In genomic region chr3:78163379-78163778, GRCh38 we compare ENCODE assay signal across 30 cellular contexts.
DNase-seq lines count a peak whose midpoint lies in the region; ATAC-seq and TF ChIP-seq lines count a peak whose summit lies in the region.
"Had no signal": no experiment of that assay in that cellular context is flagged by ENCODE, and none has a peak within 500 bp of the region (broad histone marks: within the 10 kb centered on the region; RNA-seq: fewer than 3 reads in every experiment).

No MANE protein-coding gene starts in this region.

- CTCF ChIA-PET in WTC11 (lab: Charles Lee) = no interaction called here

- no peak overlapping the region for H3K4me3 ChIP-seq in smooth muscle cell
- H3K4me3 ChIP-seq: gastroesophageal sphincter, hepatocyte, left lung, SK-N-MC, stomach, vagina had no signal

- no peaks in the 10 kb centered on the region for H3F3A ChIP-seq in smooth muscle cell (ENCODE audit: low read depth)

- H2AFZ ChIP-seq in smooth muscle cell (ENCODE audit: low read depth) = peak overlapping the region; percentile 75
- H2AFZ ChIP-seq: hepatocyte had no signal

- intact Hi-C loops in activated T-helper 2 cell treated with anti-CD3 and anti-CD28 coated beads, Interferon-gamma antibody, Interleukin-2, Interleukin-4, amounts not matched to agents 10 μg/mL and 5 μg/mL and 100 μg/mL, durations not matched to agents 14 hours and 24 hours and 36 hours (cut with micrococcal nuclease) = no loop called here

- no peaks in the 10 kb centered on the region for H3K9me3 Mint-ChIP-seq in WTC11
- peaks cover 20% of the 10 kb centered on the region for H3K9me3 Mint-ChIP-seq in activated T-helper 2 cell treated with anti-CD3 and anti-CD28 coated beads, Interferon-gamma antibody, Interleukin-2, Interleukin-4, amounts not matched to agents 10 μg/mL and 5 μg/mL and 100 μg/mL, durations not matched to agents 14 hours and 24 hours and 36 hours
- H3K9me3 Mint-ChIP-seq: activated naive CD4-positive, alpha-beta T cell treated with anti-CD3 and anti-CD28 coated beads, Interleukin-2, amount 10 ng/mL, durations not matched to agents 7 days and 5 days; brain; HFFc6 had no signal

- H3K9me3 ChIP-seq in smooth muscle cell (replicated peaks; ENCODE audit: low read depth) = no peaks in the 10 kb centered on the region
- H3K9me3 ChIP-seq: gastroesophageal sphincter, left lung, neutrophil, stomach, vagina had no signal

- no peaks in the 10 kb centered on the region for H3K27me3 ChIP-seq in smooth muscle cell (ENCODE audit: low read depth)
- H3K27me3 ChIP-seq: gastroesophageal sphincter, hepatocyte, left lung, neutrophil, stomach, vagina had no signal

- H3K36me3 ChIP-seq in smooth muscle cell (ENCODE audit: low read depth) = no peaks in the 10 kb centered on the region
- H3K36me3 ChIP-seq: gastroesophageal sphincter, left lung, neutrophil, stomach, vagina had no signal

- no peaks in the 10 kb centered on the region for H4K20me1 ChIP-seq in smooth muscle cell (ENCODE audit: low read depth)

- H3K4me1 ChIP-seq in smooth muscle cell (ENCODE audit: low read depth) = peaks cover 16% of the 10 kb centered on the region
- H3K4me1 ChIP-seq: gastroesophageal sphincter, left lung, stomach, vagina had no signal

- peaks cover 9% of the 10 kb centered on the region for H3K4me1 Mint-ChIP-seq in WTC11
- H3K4me1 Mint-ChIP-seq in activated T-helper 2 cell treated with anti-CD3 and anti-CD28 coated beads, Interferon-gamma antibody, Interleukin-2, Interleukin-4, amounts not matched to agents 10 μg/mL and 5 μg/mL and 100 μg/mL, durations not matched to agents 14 hours and 24 hours and 36 hours (ENCODE audit: low read depth) = no peaks in the 10 kb centered on the region
- H3K4me1 Mint-ChIP-seq: activated naive CD4-positive, alpha-beta T cell treated with anti-CD3 and anti-CD28 coated beads, Interleukin-2, amount 10 ng/mL, durations not matched to agents 7 days and 5 days; CD4-positive, CD25-positive, alpha-beta regulatory T cell; immature natural killer cell had no signal

- H3K27ac ChIP-seq in smooth muscle cell (ENCODE audit: low read depth) = no peak overlapping the region
- H3K27ac ChIP-seq: gastroesophageal sphincter, hepatocyte, left lung, neutrophil, SK-N-MC, stomach, vagina had no signal

- peak overlapping the region; percentile 29; the same call in 1 of the 2 replicates for H3K27ac Mint-ChIP-seq in WTC11
- H3K27ac Mint-ChIP-seq in activated T-helper 2 cell treated with anti-CD3 and anti-CD28 coated beads, Interferon-gamma antibody, Interleukin-2, Interleukin-4, amounts not matched to agents 10 μg/mL and 5 μg/mL and 100 μg/mL, durations not matched to agents 14 hours and 24 hours and 36 hours = no peak overlapping the region
- H3K27ac Mint-ChIP-seq: activated naive CD4-positive, alpha-beta T cell treated with anti-CD3 and anti-CD28 coated beads, Interleukin-2, amount 10 ng/mL, durations not matched to agents 7 days and 5 days; brain; CD4-positive, CD25-positive, alpha-beta regulatory T cell; HFFc6; immature natural killer cell had no signal

- no peak overlapping the region for H3K9ac ChIP-seq in smooth muscle cell (ENCODE audit: low read depth)

- no peak overlapping the region for H3K4me2 ChIP-seq in smooth muscle cell
- H3K4me2 ChIP-seq: hepatocyte had no signal

- TF ChIP-seq CTCF in WTC11 (IDR thresholded peaks at IDR 0.05) (no peak), smooth muscle cell (IDR thresholded peaks at IDR 0.05; ENCODE audit: borderline replicate concordance, insufficient read depth, poor library complexity, severe bottlenecking) (no peak)

- no peaks in the 10 kb centered on the region for H3K79me2 ChIP-seq in smooth muscle cell (ENCODE audit: low read depth)
- H3K79me2 ChIP-seq: hepatocyte had no signal

- DNase-seq in NCI-H748 (lab: John Stamatoyannopoulos, UW; ENCODE audit: unreplicated experiment) = peak; percentile 17
- DNase-seq in NCI-H748 treated with DMSO at 0.1 percent for 48 hours (lab: John Stamatoyannopoulos, UW) = no peak
- DNase-seq in WTC11 (ENCODE audit: low spot score) = no peak
- DNase-seq in iPS-NIHi11 (ENCODE audit: low spot score) = peak; percentile 23
- DNase-seq in smooth muscle cell (lab: John Stamatoyannopoulos, UW; ENCODE audit: unreplicated experiment) = no peak
- no peak for DNase-seq in activated effector memory CD4-positive, alpha-beta T cell treated with Interleukin-2 at 50 U/mL for 16 hours
- no peak for DNase-seq in activated T-helper 2 cell treated with anti-CD3 and anti-CD28 coated beads, Interferon-gamma antibody, Interleukin-2, Interleukin-4, amounts not matched to agents 10 μg/mL and 5 μg/mL and 100 μg/mL, durations not matched to agents 14 hours and 24 hours and 36 hours (ENCODE audit: low spot score)
- DNase-seq: activated CD4-positive, alpha-beta T cell treated with anti-CD3 and anti-CD28 coated beads, Interleukin-2, amount 50 U/mL, for 4 hours; activated naive CD4-positive, alpha-beta T cell treated with anti-CD3 and anti-CD28 coated beads, Interleukin-2, amount 10 ng/mL, durations not matched to agents 7 days and 5 days; CD4-positive, CD25-positive, alpha-beta regulatory T cell; HFFc6; immature natural killer cell; left lung; NCI-H1092; NCI-H2029; NCI-H226; NCI-H774; OCI-M1; posterior cingulate gyrus; right cardiac atrium; stimulated activated CD8-positive, alpha-beta memory T cell treated with anti-CD3 and anti-CD28 coated beads, Interleukin-4, amount 100 ng/mL, for 48 hours; stomach had no signal

- POLR2A ChIA-PET in WTC11 (lab: Charles Lee) = no interaction called here

- no peaks in the 10 kb centered on the region for H3K27me3 Mint-ChIP-seq in WTC11 (ENCODE audit: low read depth)
- H3K27me3 Mint-ChIP-seq in activated T-helper 2 cell treated with anti-CD3 and anti-CD28 coated beads, Interferon-gamma antibody, Interleukin-2, Interleukin-4, amounts not matched to agents 10 μg/mL and 5 μg/mL and 100 μg/mL, durations not matched to agents 14 hours and 24 hours and 36 hours (ENCODE audit: low read depth) = no peaks in the 10 kb centered on the region
- H3K27me3 Mint-ChIP-seq: activated naive CD4-positive, alpha-beta T cell treated with anti-CD3 and anti-CD28 coated beads, Interleukin-2, amount 10 ng/mL, durations not matched to agents 7 days and 5 days; brain; CD4-positive, CD25-positive, alpha-beta regulatory T cell had no signal

- no peaks in the 10 kb centered on the region for H3K36me3 Mint-ChIP-seq in WTC11
- no peaks in the 10 kb centered on the region for H3K36me3 Mint-ChIP-seq in activated T-helper 2 cell treated with anti-CD3 and anti-CD28 coated beads, Interferon-gamma antibody, Interleukin-2, Interleukin-4, amounts not matched to agents 10 μg/mL and 5 μg/mL and 100 μg/mL, durations not matched to agents 14 hours and 24 hours and 36 hours (ENCODE audit: low read depth)
- H3K36me3 Mint-ChIP-seq: activated naive CD4-positive, alpha-beta T cell treated with anti-CD3 and anti-CD28 coated beads, Interleukin-2, amount 10 ng/mL, durations not matched to agents 7 days and 5 days; brain; CD4-positive, CD25-positive, alpha-beta regulatory T cell had no signal

- peak; percentile 87 for ATAC-seq in WTC11
- no peak for ATAC-seq in HG03045 (IDR thresholded peaks at IDR 0.05; ENCODE audit: unreplicated experiment)
- ATAC-seq: activated CD4-positive, CD25-positive, alpha-beta regulatory T cell treated with anti-CD3 and anti-CD28 coated beads, Interleukin-2, amount 50 U/mL, for 24 hours; gastroesophageal sphincter; left lung; right cardiac atrium had no signal

- no peak overlapping the region for H3K4me3 Mint-ChIP-seq in WTC11
- no peak overlapping the region for H3K4me3 Mint-ChIP-seq in activated T-helper 2 cell treated with anti-CD3 and anti-CD28 coated beads, Interferon-gamma antibody, Interleukin-2, Interleukin-4, amounts not matched to agents 10 μg/mL and 5 μg/mL and 100 μg/mL, durations not matched to agents 14 hours and 24 hours and 36 hours (ENCODE audit: low read depth)
- H3K4me3 Mint-ChIP-seq: activated naive CD4-positive, alpha-beta T cell treated with anti-CD3 and anti-CD28 coated beads, Interleukin-2, amount 10 ng/mL, durations not matched to agents 7 days and 5 days; brain; CD4-positive, CD25-positive, alpha-beta regulatory T cell; HFFc6; immature natural killer cell had no signal

TF ChIP-seq in WTC11, 78 proteins besides CTCF, POLR2A, EP300 and RAD21:
- no peak for TF ChIP-seq ELF4 (CRISPR knock-in tag; IDR thresholded peaks at IDR 0.05; ENCODE audit: low read depth)
- TF ChIP-seq ZNF416 (CRISPR knock-in tag; IDR thresholded peaks at IDR 0.05) = no peak
- no peak for TF ChIP-seq ZNF317 (CRISPR knock-in tag; IDR thresholded peaks at IDR 0.05; ENCODE audit: borderline replicate concordance, low read depth)
- no peak for TF ChIP-seq ZBTB21 (CRISPR knock-in tag; IDR thresholded peaks at IDR 0.05; ENCODE audit: borderline replicate concordance)

Comparison
In these comparisons a context has a peak if more than half of its experiments do, and no peak if none do; other contexts are left out.
1. DNase-seq: peak in NCI-H748 (single experiment) and iPS-NIHi11 (single experiment); none in NCI-H748 treated with DMSO at 0.1 percent for 48 hours (single experiment), WTC11 (single experiment), smooth muscle cell (single experiment), activated effector memory CD4-positive, alpha-beta T cell treated with Interleukin-2 at 50 U/mL for 16 hours (single experiment) and activated T-helper 2 cell treated with anti-CD3 and anti-CD28 coated beads, Interferon-gamma antibody, Interleukin-2, Interleukin-4, amounts not matched to agents 10 μg/mL and 5 μg/mL and 100 μg/mL, durations not matched to agents 14 hours and 24 hours and 36 hours (single experiment).